In genomic region chr2:72562451-72563153, GRCh38 we compare ENCODE assay signal across 12 cellular contexts.
DNase-seq lines count a peak whose midpoint lies in the region; ATAC-seq, FAIRE-seq and TF ChIP-seq lines count a peak whose summit lies in the region.
"Had no signal": no experiment of that assay in that cellular context is flagged by ENCODE, and none has a peak within 500 bp of the region (broad histone marks: within the 10 kb centered on the region; RNA-seq: fewer than 3 reads in every experiment).

No MANE protein-coding gene starts in this region.

- 28 to 30% (median 29%) methylated on average over 4 of the region's 4 CpGs for WGBS in heart left ventricle, 4 donors
- 27% methylated on average over 4 of the region's 4 CpGs for WGBS in K562 (ENCODE audit: insufficient coverage, low coverage, missing lambda C conversion rate)
- 60% methylated on average over 4 of the region's 4 CpGs for WGBS in liver

- no peak for TF ChIP-seq POLR2A in heart left ventricle (IDR thresholded peaks at IDR 0.05)
- TF ChIP-seq POLR2A in K562 (conservative IDR thresholded peaks at IDR 0.05) = no peak

- POLR2A ChIA-PET in K562 (lab: Yijun Ruan, JAX) = interaction anchor here (1.2 kb wide), 1 partner anchor 15 kb away, joined by 4 read pairs; no protein-coding TSS in a partner anchor

- no TSS peak for BruUV-seq in K562 (replicated peaks; lab: Mats Ljungman, UMichigan)

- DNase-seq in heart left ventricle = no peak
- DNase-seq in right atrium auricular region (ENCODE audit: low spot score) = no peak
- no peak for DNase-seq in K562 (ENCODE audit: extremely low read depth in 1 of 4, low spot score in 3 of 4)
- no peak for DNase-seq in NCI-H2029 treated with DMSO at 0.1 percent for 48 hours (lab: John Stamatoyannopoulos, UW)
- no peak for DNase-seq in NCI-H187 treated with DMSO at 0.1 percent for 48 hours (lab: John Stamatoyannopoulos, UW)
- DNase-seq in NCI-H2171 treated with DMSO at 0.1 percent for 48 hours (lab: John Stamatoyannopoulos, UW) = no peak
- DNase-seq: NCI-H1048, occipital lobe, substantia nigra had no signal

- peaks cover 0 to 15% (median 2%) of the 10 kb centered on the region in 9 donors for H3K36me3 ChIP-seq in heart left ventricle
- H3K36me3 ChIP-seq in right atrium auricular region = no peaks in the 10 kb centered on the region
- H3K36me3 ChIP-seq in K562 (ENCODE audit: control insufficient read depth, insufficient read depth, low read length) = no peaks in the 10 kb centered on the region
- H3K36me3 ChIP-seq in liver (ENCODE audit: control insufficient read depth in 4 of 4, insufficient read depth in 3 of 4, low read depth in 1 of 4, low read length in 3 of 4) = peaks cover 0 to 1% (median 0%) of the 10 kb centered on the region in 4 donors

- FAIRE-seq in K562 (lab: Jason Lieb, UNC) = no peak
- FAIRE-seq: D721Med had no signal

- ATAC-seq in heart left ventricle (peak in 3 of 4 donors; percentile 53 to 78 (median 55)), K562 (no peak; the same call in 2 of the 3 replicates), GM19351 (IDR thresholded peaks at IDR 0.05; ENCODE audit: unreplicated experiment) (no peak)

- TF ChIP-seq EP300 in K562 (IDR thresholded peaks at IDR 0.05; ENCODE audit: low read length) = no peak

- TF ChIP-seq CTCF in heart left ventricle (IDR thresholded peaks at IDR 0.05) = no peak
- no peak for TF ChIP-seq CTCF in right atrium auricular region (IDR thresholded peaks at IDR 0.05)
- no peak for TF ChIP-seq CTCF in K562 (IDR thresholded peaks at IDR 0.05 in 2 of 3, conservative IDR thresholded peaks at IDR 0.05 in 1 of 3; ENCODE audit: insufficient read depth in 2 of 3, low read depth in 1 of 3, low read length in 3 of 3)
- TF ChIP-seq CTCF in liver (IDR thresholded peaks at IDR 0.05; ENCODE audit: low read depth, low read length, missing input control) = no peak

- H2AFZ ChIP-seq in K562 (ENCODE audit: low read depth, low read length) = no peak overlapping the region

- in situ Hi-C loops in K562 (cut with MboI) = no loop called here

- H3K4me1 ChIP-seq in heart left ventricle (peaks cover 0 to 38% (median 22%) of the 10 kb centered on the region in 12 donors), right atrium auricular region (peaks cover 0 to 26% of the 10 kb centered on the region in 2 donors), K562 (replicated peaks in 1 of 2; ENCODE audit: control insufficient read depth in 2 of 2, insufficient read depth in 2 of 2, low read length in 2 of 2) (no peaks in the 10 kb centered on the region; a peak in 1 of 5 replicates), liver (ENCODE audit: control insufficient read depth in 4 of 4, insufficient read depth in 4 of 4, low read length in 3 of 4) (peaks cover 0 to 5% (median 0%) of the 10 kb centered on the region in 4 donors)

- H3K9me1 ChIP-seq in K562 (ENCODE audit: control insufficient read depth, insufficient read depth, low read length) = no peaks in the 10 kb centered on the region

- H4K20me1 ChIP-seq in K562 (replicated peaks; ENCODE audit: control insufficient read depth, insufficient read depth, low read length) = no peaks in the 10 kb centered on the region

- H3K9ac ChIP-seq in K562 (ENCODE audit: insufficient read depth in 1 of 2, low read depth in 2 of 2, low read length in 2 of 2) (no peak overlapping the region), liver (ENCODE audit: low read depth in 1 of 2, low read length in 2 of 2) (no peak overlapping the region)

- H3K4me3 ChIP-seq in heart left ventricle (no peak overlapping the region), right atrium auricular region (no peak overlapping the region), K562 (no peak overlapping the region), liver (ENCODE audit: low read depth in 1 of 3, low read length in 3 of 3) (no peak overlapping the region)

- H3K9me3 ChIP-seq in heart left ventricle (no peaks in the 10 kb centered on the region), right atrium auricular region (no peaks in the 10 kb centered on the region), K562 (replicated peaks; ENCODE audit: control insufficient read depth, insufficient read depth, low read depth, low read length) (no peaks in the 10 kb centered on the region), liver (ENCODE audit: control insufficient read depth in 4 of 4, low read length in 3 of 4) (no peaks in the 10 kb centered on the region)

- H3K27me3 ChIP-seq in heart left ventricle = no peaks in the 10 kb centered on the region
- no peaks in the 10 kb centered on the region for H3K27me3 ChIP-seq in right atrium auricular region
- H3K27me3 ChIP-seq in K562 (ENCODE audit: control insufficient read depth in 2 of 2, insufficient read depth in 2 of 2, low read length in 2 of 2) = no peaks in the 10 kb centered on the region
- no peaks in the 10 kb centered on the region for H3K27me3 ChIP-seq in liver (ENCODE audit: control insufficient read depth in 4 of 4, insufficient read depth in 4 of 4, low read length in 3 of 4)

- CTCF ChIA-PET in K562 (lab: Yijun Ruan, JAX; ENCODE audit: low intra/inter-chr PET ratio) = no interaction called here

- intact Hi-C loops in heart left ventricle (cut with DNase I) (no loop called here), K562 (cut with micrococcal nuclease) (no loop called here)

- no peak overlapping the region for H3K4me2 ChIP-seq in K562 (ENCODE audit: insufficient read depth, low read length)

- H3K27ac ChIP-seq in heart left ventricle (peak overlapping the region in 4 of 12 donors; percentile 11 to 43 (median 40)), right atrium auricular region (peak overlapping the region in 1 of 2 donors; percentile 40), K562 (ENCODE audit: extremely low read depth, low read depth, low read length) (no peak overlapping the region), liver (ENCODE audit: low read depth in 1 of 2, low read length in 2 of 2) (no peak overlapping the region)

- no peak for TF ChIP-seq RAD21 in K562 (CRISPR knock-in tag; conservative IDR thresholded peaks at IDR 0.05 in 1 of 2, IDR thresholded peaks at IDR 0.05 in 1 of 2)
- no peak for TF ChIP-seq RAD21 in liver (IDR thresholded peaks at IDR 0.05)

- no peaks in the 10 kb centered on the region for H3K79me2 ChIP-seq in K562 (ENCODE audit: control insufficient read depth, insufficient read depth, low read length)

TF ChIP-seq in K562, 482 proteins besides CTCF, POLR2A, EP300 and RAD21 (continues in another document):
- TF ChIP-seq REST (CRISPR knock-in tag; IDR thresholded peaks at IDR 0.05; ENCODE audit: low read depth) (0 out of 2 replicates have a peak, but pooled peaks have one; percentile 33), NEUROD1 (IDR thresholded peaks at IDR 0.05; ENCODE audit: borderline replicate concordance, low read depth, low read length, partially characterized antibody) (no peak), MEIS2 (IDR thresholded peaks at IDR 0.05; ENCODE audit: partially characterized antibody) (peak; percentile 39)

TF ChIP-seq in liver, 16 proteins besides CTCF, POLR2A, EP300 and RAD21:
- TF ChIP-seq GABPA (IDR thresholded peaks at IDR 0.05 in 1 of 2, conservative IDR thresholded peaks at IDR 0.05 in 1 of 2) = no peak
- peak; percentile 95 for TF ChIP-seq REST (IDR thresholded peaks at IDR 0.05)

Comparison
In these comparisons a context has a peak if more than half of its experiments do, and no peak if none do; other contexts are left out.
1. ATAC-seq: peak in heart left ventricle (3 of 4); none in K562 (single experiment) and GM19351 (single experiment).